In the genomic region with DNA sequence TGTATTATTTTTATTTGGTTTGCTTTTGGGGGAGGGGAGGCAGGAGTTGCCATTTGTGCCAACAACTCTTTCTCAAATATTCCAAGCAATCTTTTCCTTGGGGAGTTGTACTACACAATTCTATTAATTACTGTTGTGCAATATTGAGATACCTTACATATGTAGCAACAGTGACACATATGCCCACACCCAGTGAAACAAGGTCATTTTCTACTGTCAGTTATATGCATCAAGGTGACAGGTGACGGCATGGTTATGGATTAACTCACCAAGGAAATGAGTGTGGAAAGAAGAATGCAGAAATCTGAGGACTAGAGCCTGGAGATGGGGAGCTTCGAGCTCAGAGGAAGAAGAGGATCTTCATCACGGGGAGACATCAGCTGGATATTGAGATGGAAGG, we compare ENCODE assay signal across 1 cellular context.
A peak's percentile ranks its signal among the peaks of the same experiment; 100 is the strongest.
TF ChIP-seq lines count a peak whose summit lies in the region.

No MANE protein-coding gene starts in this region.

TF ChIP-seq in HepG2, 621 proteins besides CTCF, POLR2A, EP300 and RAD21 (continued from another document):
- TF ChIP-seq, protein P1, sequence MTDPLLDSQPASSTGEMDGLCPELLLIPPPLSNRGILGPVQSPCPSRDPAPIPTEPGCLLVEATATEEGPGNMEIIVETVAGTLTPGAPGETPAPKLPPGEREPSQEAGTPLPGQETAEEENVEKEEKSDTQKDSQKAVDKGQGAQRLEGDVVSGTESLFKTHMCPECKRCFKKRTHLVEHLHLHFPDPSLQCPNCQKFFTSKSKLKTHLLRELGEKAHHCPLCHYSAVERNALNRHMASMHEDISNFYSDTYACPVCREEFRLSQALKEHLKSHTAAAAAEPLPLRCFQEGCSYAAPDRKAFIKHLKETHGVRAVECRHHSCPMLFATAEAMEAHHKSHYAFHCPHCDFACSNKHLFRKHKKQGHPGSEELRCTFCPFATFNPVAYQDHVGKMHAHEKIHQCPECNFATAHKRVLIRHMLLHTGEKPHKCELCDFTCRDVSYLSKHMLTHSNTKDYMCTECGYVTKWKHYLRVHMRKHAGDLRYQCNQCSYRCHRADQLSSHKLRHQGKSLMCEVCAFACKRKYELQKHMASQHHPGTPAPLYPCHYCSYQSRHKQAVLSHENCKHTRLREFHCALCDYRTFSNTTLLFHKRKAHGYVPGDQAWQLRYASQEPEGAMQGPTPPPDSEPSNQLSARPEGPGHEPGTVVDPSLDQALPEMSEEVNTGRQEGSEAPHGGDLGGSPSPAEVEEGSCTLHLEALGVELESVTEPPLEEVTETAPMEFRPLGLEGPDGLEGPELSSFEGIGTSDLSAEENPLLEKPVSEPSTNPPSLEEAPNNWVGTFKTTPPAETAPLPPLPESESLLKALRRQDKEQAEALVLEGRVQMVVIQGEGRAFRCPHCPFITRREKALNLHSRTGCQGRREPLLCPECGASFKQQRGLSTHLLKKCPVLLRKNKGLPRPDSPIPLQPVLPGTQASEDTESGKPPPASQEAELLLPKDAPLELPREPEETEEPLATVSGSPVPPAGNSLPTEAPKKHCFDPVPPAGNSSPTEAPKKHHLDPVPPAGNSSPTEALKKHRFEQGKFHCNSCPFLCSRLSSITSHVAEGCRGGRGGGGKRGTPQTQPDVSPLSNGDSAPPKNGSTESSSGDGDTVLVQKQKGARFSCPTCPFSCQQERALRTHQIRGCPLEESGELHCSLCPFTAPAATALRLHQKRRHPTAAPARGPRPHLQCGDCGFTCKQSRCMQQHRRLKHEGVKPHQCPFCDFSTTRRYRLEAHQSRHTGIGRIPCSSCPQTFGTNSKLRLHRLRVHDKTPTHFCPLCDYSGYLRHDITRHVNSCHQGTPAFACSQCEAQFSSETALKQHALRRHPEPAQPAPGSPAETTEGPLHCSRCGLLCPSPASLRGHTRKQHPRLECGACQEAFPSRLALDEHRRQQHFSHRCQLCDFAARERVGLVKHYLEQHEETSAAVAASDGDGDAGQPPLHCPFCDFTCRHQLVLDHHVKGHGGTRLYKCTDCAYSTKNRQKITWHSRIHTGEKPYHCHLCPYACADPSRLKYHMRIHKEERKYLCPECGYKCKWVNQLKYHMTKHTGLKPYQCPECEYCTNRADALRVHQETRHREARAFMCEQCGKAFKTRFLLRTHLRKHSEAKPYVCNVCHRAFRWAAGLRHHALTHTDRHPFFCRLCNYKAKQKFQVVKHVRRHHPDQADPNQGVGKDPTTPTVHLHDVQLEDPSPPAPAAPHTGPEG (CRISPR knock-in tag; IDR thresholded peaks at IDR 0.05): no peak
- no peak for TF ChIP-seq RFX3 (CRISPR knock-in tag; IDR thresholded peaks at IDR 0.05)
- TF ChIP-seq ZNF75D (CRISPR knock-in tag; IDR thresholded peaks at IDR 0.05; ENCODE audit: borderline replicate concordance): no peak
- no peak for TF ChIP-seq SMAD3 (CRISPR knock-in tag; IDR thresholded peaks at IDR 0.05)
- TF ChIP-seq ZNF354B (CRISPR knock-in tag; IDR thresholded peaks at IDR 0.05): no peak
- TF ChIP-seq ZNF850 (CRISPR knock-in tag; conservative IDR thresholded peaks at IDR 0.05): no peak
- no peak for TF ChIP-seq MYNN (CRISPR knock-in tag; IDR thresholded peaks at IDR 0.05; ENCODE audit: low read depth)
- no peak for TF ChIP-seq MEIS1 (CRISPR knock-in tag; IDR thresholded peaks at IDR 0.05; ENCODE audit: borderline replicate concordance)
- TF ChIP-seq RELA (CRISPR knock-in tag; IDR thresholded peaks at IDR 0.05): no peak
- TF ChIP-seq ZNF530 (CRISPR knock-in tag; IDR thresholded peaks at IDR 0.05; ENCODE audit: low read depth): no peak
- TF ChIP-seq ZNF629 (CRISPR knock-in tag; conservative IDR thresholded peaks at IDR 0.05): no peak
- TF ChIP-seq, protein P2, sequence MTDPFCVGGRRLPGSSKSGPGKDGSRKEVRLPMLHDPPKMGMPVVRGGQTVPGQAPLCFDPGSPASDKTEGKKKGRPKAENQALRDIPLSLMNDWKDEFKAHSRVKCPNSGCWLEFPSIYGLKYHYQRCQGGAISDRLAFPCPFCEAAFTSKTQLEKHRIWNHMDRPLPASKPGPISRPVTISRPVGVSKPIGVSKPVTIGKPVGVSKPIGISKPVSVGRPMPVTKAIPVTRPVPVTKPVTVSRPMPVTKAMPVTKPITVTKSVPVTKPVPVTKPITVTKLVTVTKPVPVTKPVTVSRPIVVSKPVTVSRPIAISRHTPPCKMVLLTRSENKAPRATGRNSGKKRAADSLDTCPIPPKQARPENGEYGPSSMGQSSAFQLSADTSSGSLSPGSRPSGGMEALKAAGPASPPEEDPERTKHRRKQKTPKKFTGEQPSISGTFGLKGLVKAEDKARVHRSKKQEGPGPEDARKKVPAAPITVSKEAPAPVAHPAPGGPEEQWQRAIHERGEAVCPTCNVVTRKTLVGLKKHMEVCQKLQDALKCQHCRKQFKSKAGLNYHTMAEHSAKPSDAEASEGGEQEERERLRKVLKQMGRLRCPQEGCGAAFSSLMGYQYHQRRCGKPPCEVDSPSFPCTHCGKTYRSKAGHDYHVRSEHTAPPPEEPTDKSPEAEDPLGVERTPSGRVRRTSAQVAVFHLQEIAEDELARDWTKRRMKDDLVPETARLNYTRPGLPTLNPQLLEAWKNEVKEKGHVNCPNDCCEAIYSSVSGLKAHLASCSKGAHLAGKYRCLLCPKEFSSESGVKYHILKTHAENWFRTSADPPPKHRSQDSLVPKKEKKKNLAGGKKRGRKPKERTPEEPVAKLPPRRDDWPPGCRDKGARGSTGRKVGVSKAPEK (CRISPR knock-in tag; IDR thresholded peaks at IDR 0.05; ENCODE audit: borderline replicate concordance): no peak
- TF ChIP-seq TBX3 (IDR thresholded peaks at IDR 0.05; ENCODE audit: borderline replicate concordance): 0 out of 2 replicates have a peak, but pooled peaks have one; percentile 50
- no peak for TF ChIP-seq ASH2L (IDR thresholded peaks at IDR 0.05; ENCODE audit: insufficient read length, low read depth, low read length)
- TF ChIP-seq CEBPG (CRISPR knock-in tag; IDR thresholded peaks at IDR 0.05): peak; percentile 80
- TF ChIP-seq, protein P3, sequence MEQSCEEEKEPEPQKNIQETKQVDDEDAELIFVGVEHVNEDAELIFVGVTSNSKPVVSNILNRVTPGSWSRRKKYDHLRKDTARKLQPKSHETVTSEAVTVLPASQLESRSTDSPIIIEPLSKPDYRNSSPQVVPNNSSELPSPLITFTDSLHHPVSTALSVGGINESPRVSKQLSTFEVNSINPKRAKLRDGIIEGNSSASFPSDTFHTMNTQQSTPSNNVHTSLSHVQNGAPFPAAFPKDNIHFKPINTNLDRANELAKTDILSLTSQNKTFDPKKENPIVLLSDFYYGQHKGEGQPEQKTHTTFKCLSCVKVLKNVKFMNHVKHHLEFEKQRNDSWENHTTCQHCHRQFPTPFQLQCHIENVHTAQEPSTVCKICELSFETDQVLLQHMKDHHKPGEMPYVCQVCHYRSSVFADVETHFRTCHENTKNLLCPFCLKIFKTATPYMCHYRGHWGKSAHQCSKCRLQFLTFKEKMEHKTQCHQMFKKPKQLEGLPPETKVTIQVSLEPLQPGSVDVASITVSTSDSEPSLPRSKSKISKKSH (CRISPR knock-in tag; IDR thresholded peaks at IDR 0.05; ENCODE audit: borderline replicate concordance): no peak
- no peak for TF ChIP-seq RFXANK (CRISPR knock-in tag; IDR thresholded peaks at IDR 0.05)
- TF ChIP-seq TGIF2 (CRISPR knock-in tag; IDR thresholded peaks at IDR 0.05): peak; percentile 98
- no peak for TF ChIP-seq ZNF567 (CRISPR knock-in tag; IDR thresholded peaks at IDR 0.05; ENCODE audit: borderline replicate concordance)
- TF ChIP-seq NBN (conservative IDR thresholded peaks at IDR 0.05): no peak
- TF ChIP-seq, protein P4, sequence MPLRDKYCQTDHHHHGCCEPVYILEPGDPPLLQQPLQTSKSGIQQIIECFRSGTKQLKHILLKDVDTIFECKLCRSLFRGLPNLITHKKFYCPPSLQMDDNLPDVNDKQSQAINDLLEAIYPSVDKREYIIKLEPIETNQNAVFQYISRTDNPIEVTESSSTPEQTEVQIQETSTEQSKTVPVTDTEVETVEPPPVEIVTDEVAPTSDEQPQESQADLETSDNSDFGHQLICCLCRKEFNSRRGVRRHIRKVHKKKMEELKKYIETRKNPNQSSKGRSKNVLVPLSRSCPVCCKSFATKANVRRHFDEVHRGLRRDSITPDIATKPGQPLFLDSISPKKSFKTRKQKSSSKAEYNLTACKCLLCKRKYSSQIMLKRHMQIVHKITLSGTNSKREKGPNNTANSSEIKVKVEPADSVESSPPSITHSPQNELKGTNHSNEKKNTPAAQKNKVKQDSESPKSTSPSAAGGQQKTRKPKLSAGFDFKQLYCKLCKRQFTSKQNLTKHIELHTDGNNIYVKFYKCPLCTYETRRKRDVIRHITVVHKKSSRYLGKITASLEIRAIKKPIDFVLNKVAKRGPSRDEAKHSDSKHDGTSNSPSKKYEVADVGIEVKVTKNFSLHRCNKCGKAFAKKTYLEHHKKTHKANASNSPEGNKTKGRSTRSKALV (CRISPR knock-in tag; IDR thresholded peaks at IDR 0.05): no peak
- TF ChIP-seq PRMT3 (CRISPR knock-in tag; IDR thresholded peaks at IDR 0.05; ENCODE audit: borderline replicate concordance, low read depth): no peak
- TF ChIP-seq ZNF777 (CRISPR knock-in tag; IDR thresholded peaks at IDR 0.05): no peak
- TF ChIP-seq, protein P5, sequence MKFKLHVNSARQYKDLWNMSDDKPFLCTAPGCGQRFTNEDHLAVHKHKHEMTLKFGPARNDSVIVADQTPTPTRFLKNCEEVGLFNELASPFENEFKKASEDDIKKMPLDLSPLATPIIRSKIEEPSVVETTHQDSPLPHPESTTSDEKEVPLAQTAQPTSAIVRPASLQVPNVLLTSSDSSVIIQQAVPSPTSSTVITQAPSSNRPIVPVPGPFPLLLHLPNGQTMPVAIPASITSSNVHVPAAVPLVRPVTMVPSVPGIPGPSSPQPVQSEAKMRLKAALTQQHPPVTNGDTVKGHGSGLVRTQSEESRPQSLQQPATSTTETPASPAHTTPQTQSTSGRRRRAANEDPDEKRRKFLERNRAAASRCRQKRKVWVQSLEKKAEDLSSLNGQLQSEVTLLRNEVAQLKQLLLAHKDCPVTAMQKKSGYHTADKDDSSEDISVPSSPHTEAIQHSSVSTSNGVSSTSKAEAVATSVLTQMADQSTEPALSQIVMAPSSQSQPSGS (CRISPR knock-in tag; IDR thresholded peaks at IDR 0.05): no peak
- no peak for TF ChIP-seq ZNF746 (CRISPR knock-in tag; IDR thresholded peaks at IDR 0.05)
- TF ChIP-seq, protein P6, sequence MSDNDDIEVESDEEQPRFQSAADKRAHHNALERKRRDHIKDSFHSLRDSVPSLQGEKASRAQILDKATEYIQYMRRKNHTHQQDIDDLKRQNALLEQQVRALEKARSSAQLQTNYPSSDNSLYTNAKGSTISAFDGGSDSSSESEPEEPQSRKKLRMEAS (IDR thresholded peaks at IDR 0.05): no peak; the same call in 1 of the 2 replicates
- no peak for TF ChIP-seq HCFC1 (IDR thresholded peaks at IDR 0.05; ENCODE audit: low read depth, low read length)
- peak; percentile 88; the same call in 1 of the 3 replicates for TF ChIP-seq MXI1 (IDR thresholded peaks at IDR 0.05; ENCODE audit: borderline replicate concordance, low read depth, low read length)
